ENCODE assay signal across 17 cellular contexts in the genomic region with DNA sequence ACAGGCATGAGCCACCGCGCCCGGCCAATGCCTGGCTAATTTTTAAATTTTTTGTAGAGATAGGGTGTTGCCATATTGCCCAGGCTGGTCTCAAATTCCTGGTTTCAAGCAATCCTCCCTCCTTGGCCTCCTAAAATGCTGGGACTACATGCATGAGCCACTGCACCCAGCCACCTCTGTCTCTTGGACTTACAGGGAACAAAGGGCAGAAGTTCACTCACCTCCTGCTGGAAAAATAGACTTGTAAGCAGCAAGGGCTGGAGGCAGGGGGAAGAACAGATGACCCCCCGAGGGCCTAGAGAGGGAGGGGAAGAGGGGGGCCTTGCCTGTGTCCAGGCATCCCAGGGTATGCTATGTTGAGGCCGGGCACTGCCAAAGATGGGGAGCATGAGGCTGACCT. TPM values are rescaled to one million over a fixed set of nuclear protein-coding genes. Genes with fewer than 3 reads are reported as not detected.
DNase-seq lines count a peak whose midpoint lies in the region; ATAC-seq and TF ChIP-seq lines count a peak whose summit lies in the region.
"Had no signal": no experiment of that assay in that cellular context is flagged by ENCODE, and none has a peak within 500 bp of the region (broad histone marks: within the 10 kb centered on the region; RNA-seq: fewer than 3 reads in every experiment).

No MANE protein-coding gene starts in this region.

- peak overlapping the region; percentile 85 for H2AK5ac ChIP-seq in neuronal stem cell (ENCODE audit: low read depth, low read length)

- peak overlapping the region; percentile 77 for H2BK5ac ChIP-seq in neuronal stem cell (ENCODE audit: low read length)

- DNase-seq in WERI-Rb-1: no peak
- no peak for DNase-seq in left colon
- DNase-seq in neuronal stem cell (ENCODE audit: low spot score): no peak
- DNase-seq in Right ventricle myocardium inferior (ENCODE audit: missing footprints): no peak
- no peak for DNase-seq in NCI-H1436 treated with DMSO at 0.1 percent for 48 hours (lab: John Stamatoyannopoulos, UW)
- DNase-seq in GM20000 (ENCODE audit: low spot score): no peak
- DNase-seq: Calu3; CD8-positive, alpha-beta T cell; DMS53; DND-41; EL; GOT3; H7; HFFc6 had no signal

- peak overlapping the region; percentile 92 for H3K27ac ChIP-seq in WERI-Rb-1
- no peak overlapping the region for H3K27ac ChIP-seq in neuronal stem cell (replicated peaks; ENCODE audit: low read length)
- H3K27ac ChIP-seq: BLaER1 treated with 17β-estradiol and CSF1 and Interleukin-3, amounts not matched to agents 10 nM and 100 nM had no signal

- H3K4ac ChIP-seq in neuronal stem cell (ENCODE audit: low read length): no peak overlapping the region

- no peak overlapping the region for H4K91ac ChIP-seq in neuronal stem cell (ENCODE audit: low read depth, low read length, poor library complexity)

- no peak overlapping the region for H3K9ac ChIP-seq in neuronal stem cell (ENCODE audit: low read depth, low read length, poor library complexity)
- H3K9ac ChIP-seq: BLaER1 treated with 17β-estradiol and CSF1 and Interleukin-3, amounts not matched to agents 10 nM and 100 nM had no signal

- H2BK12ac ChIP-seq in neuronal stem cell (ENCODE audit: low read length): no peak overlapping the region

- H2AFZ ChIP-seq in neuronal stem cell (ENCODE audit: low read length): no peak overlapping the region

- peaks cover 0 to 8% of the 10 kb centered on the region in 2 donors for H3K4me1 ChIP-seq in neuronal stem cell (ENCODE audit: control insufficient read depth in 2 of 2, insufficient read depth in 1 of 2, low read depth in 1 of 2, low read length in 2 of 2)

- H3K4me3 ChIP-seq in WERI-Rb-1 (ENCODE audit: low read depth, low read length): no peak overlapping the region
- no peak overlapping the region for H3K4me3 ChIP-seq in neuronal stem cell (ENCODE audit: low read length in 2 of 2)
- H3K4me3 ChIP-seq: BLaER1 treated with 17β-estradiol and CSF1 and Interleukin-3, amounts not matched to agents 10 nM and 100 nM had no signal

- WGBS in neuronal stem cell (ENCODE audit: extremely low coverage in 2 of 2, insufficient read length in 2 of 2, insufficient replicate concordance in 1 of 2), 2 donors: no CpG with 5 or more reads among the region's 5 CpGs

- H3K14ac ChIP-seq in neuronal stem cell (ENCODE audit: low read length): no peak overlapping the region

- H3K18ac ChIP-seq in neuronal stem cell (ENCODE audit: low read length): peak overlapping the region; percentile 67

- H3K36me3 ChIP-seq in WERI-Rb-1 (no peaks in the 10 kb centered on the region), neuronal stem cell (replicated peaks in 1 of 2; ENCODE audit: control insufficient read depth in 2 of 2, insufficient read depth in 2 of 2, low read length in 2 of 2) (no peaks in the 10 kb centered on the region)
- H3K36me3 ChIP-seq: BLaER1 treated with 17β-estradiol and CSF1 and Interleukin-3, amounts not matched to agents 10 nM and 100 nM had no signal

- H3K9me3 ChIP-seq in WERI-Rb-1 (ENCODE audit: severe bottlenecking): no peaks in the 10 kb centered on the region
- no peaks in the 10 kb centered on the region for H3K9me3 ChIP-seq in neuronal stem cell (replicated peaks in 1 of 2; ENCODE audit: control insufficient read depth in 2 of 2, insufficient read depth in 1 of 2, low read depth in 1 of 2, low read length in 2 of 2)

- no peak for TF ChIP-seq CTCF in WERI-Rb-1 (IDR thresholded peaks at IDR 0.05; ENCODE audit: low read depth, low read length)
- no peak for TF ChIP-seq CTCF in GM20000 (IDR thresholded peaks at IDR 0.05; ENCODE audit: extremely low read depth, missing control alignments)

- H3K27me3 ChIP-seq in WERI-Rb-1 (ENCODE audit: insufficient read depth, low read depth, severe bottlenecking) (no peaks in the 10 kb centered on the region), neuronal stem cell (ENCODE audit: control insufficient read depth in 3 of 3, insufficient read depth in 3 of 3, low read depth in 1 of 3, low read length in 3 of 3) (peaks cover 0 to 57% (median 0%) of the 10 kb centered on the region in 3 experiments)
- H3K27me3 ChIP-seq: BLaER1 treated with 17β-estradiol and CSF1 and Interleukin-3, amounts not matched to agents 10 nM and 100 nM had no signal

- peak overlapping the region; percentile 63 for H2BK15ac ChIP-seq in neuronal stem cell (ENCODE audit: low read length)

- no peak overlapping the region for H3K23ac ChIP-seq in neuronal stem cell (ENCODE audit: low read depth, low read length, poor library complexity)

- H3K79me1 ChIP-seq in neuronal stem cell (ENCODE audit: low read depth, low read length): no peaks in the 10 kb centered on the region

- no peak overlapping the region for H2BK120ac ChIP-seq in neuronal stem cell (ENCODE audit: low read depth, low read length)

- peak; percentile 43 for ATAC-seq in left colon
- ATAC-seq in Right ventricle myocardium inferior: no peak
- ATAC-seq in GM19023 (IDR thresholded peaks at IDR 0.05; ENCODE audit: unreplicated experiment): no peak
- ATAC-seq: CD8-positive, alpha-beta T cell; HCT116 had no signal

- intact Hi-C loops in left colon (cut with DNase I, micrococcal nuclease) (no loop called here), Right ventricle myocardium inferior (cut with DNase I) (no loop called here)

- no peak overlapping the region for H3K4me2 ChIP-seq in neuronal stem cell (ENCODE audit: insufficient read depth, low read length, poor library complexity, severe bottlenecking)
- H3K4me2 ChIP-seq: BLaER1 treated with 17β-estradiol and CSF1 and Interleukin-3, amounts not matched to agents 10 nM and 100 nM had no signal

- no peak overlapping the region for H4K8ac ChIP-seq in neuronal stem cell (ENCODE audit: low read depth, low read length)

RNA-seq across cellular contexts. Expression of a gene that starts 22.2 kb away (rescaled TPM):
- total RNA-seq in left colon (1 to 10 TPM; 7.4 to 9.1 TPM), Right ventricle myocardium inferior (25.0 TPM)
- polyA plus RNA-seq in neuronal stem cell (2013, experiment 1 of 2): 13.5 TPM
- 13.8 TPM for polyA plus RNA-seq in neuronal stem cell (2013, experiment 2 of 2)

RNA-seq across cellular contexts. Expression of a gene that starts 38.5 kb away (rescaled TPM):
- total RNA-seq in left colon: 100 to 1,000 TPM; 894 to 910 TPM
- 2,500 TPM for polyA plus RNA-seq in neuronal stem cell (2013, experiment 1 of 2)
- polyA plus RNA-seq in neuronal stem cell (2013, experiment 2 of 2): 2,467 TPM
- 677 TPM for total RNA-seq in Right ventricle myocardium inferior

RNA-seq across cellular contexts. Expression of a gene that starts 50.9 kb away (rescaled TPM):
- total RNA-seq in left colon (100 to 1,000 TPM; 153 to 160 TPM), Right ventricle myocardium inferior (32.3 TPM)
- polyA plus RNA-seq in neuronal stem cell (2013, experiment 1 of 2): 7.8 TPM
- polyA plus RNA-seq in neuronal stem cell (2013, experiment 2 of 2): 7.4 TPM

RNA-seq across cellular contexts. Expression of a gene that starts 59.3 kb away (rescaled TPM):
- total RNA-seq in left colon (1 to 10 TPM; 6.1 to 8.6 TPM), Right ventricle myocardium inferior (31.5 TPM)
- 18.1 TPM for polyA plus RNA-seq in neuronal stem cell (2013, experiment 1 of 2)
- polyA plus RNA-seq in neuronal stem cell (2013, experiment 2 of 2): 16.4 TPM
